1 cellular context compared by ENCODE assay signal in genomic region chr11:120546312-120547205, GRCh38.
TF ChIP-seq lines count a peak whose summit lies in the region.

No MANE protein-coding gene starts in this region.

TF ChIP-seq in HepG2, 621 proteins besides CTCF, POLR2A, EP300 and RAD21:
- TF ChIP-seq ZNF142 (CRISPR knock-in tag; IDR thresholded peaks at IDR 0.05) (no peak), ZNF616 (CRISPR knock-in tag; IDR thresholded peaks at IDR 0.05; ENCODE audit: low read depth) (no peak), SP1 (IDR thresholded peaks at IDR 0.05) (no peak), SP1 (CRISPR knock-in tag; IDR thresholded peaks at IDR 0.05) (no peak), RXRA (CRISPR knock-in tag; IDR thresholded peaks at IDR 0.05) (no peak), TEF (CRISPR knock-in tag; IDR thresholded peaks at IDR 0.05) (no peak), ZNF563 (CRISPR knock-in tag; IDR thresholded peaks at IDR 0.05) (no peak), POLR2AphosphoS2 (IDR thresholded peaks at IDR 0.05; ENCODE audit: low read depth, low read length) (no peak), ZFP36L2 (CRISPR knock-in tag; IDR thresholded peaks at IDR 0.05) (no peak), ZNF644 (CRISPR knock-in tag; IDR thresholded peaks at IDR 0.05; ENCODE audit: low read depth) (no peak), PRDM15 (CRISPR knock-in tag; IDR thresholded peaks at IDR 0.05) (no peak), ZNF883 (CRISPR knock-in tag; IDR thresholded peaks at IDR 0.05; ENCODE audit: not compliant biosample characterization) (no peak), CHD2 (IDR thresholded peaks at IDR 0.05; ENCODE audit: low read depth, low read length) (no peak), HNF4A (CRISPR knock-in tag; IDR thresholded peaks at IDR 0.05) (no peak), NR3C1 (CRISPR knock-in tag; IDR thresholded peaks at IDR 0.05) (no peak), ZNF7 (CRISPR knock-in tag; IDR thresholded peaks at IDR 0.05) (no peak), NFE2L2 (IDR thresholded peaks at IDR 0.05; ENCODE audit: low read length) (no peak), PTBP1 (IDR thresholded peaks at IDR 0.05; ENCODE audit: low read depth, low read length, poor library complexity, severe bottlenecking) (no peak)
- TF ChIP-seq, protein P1, sequence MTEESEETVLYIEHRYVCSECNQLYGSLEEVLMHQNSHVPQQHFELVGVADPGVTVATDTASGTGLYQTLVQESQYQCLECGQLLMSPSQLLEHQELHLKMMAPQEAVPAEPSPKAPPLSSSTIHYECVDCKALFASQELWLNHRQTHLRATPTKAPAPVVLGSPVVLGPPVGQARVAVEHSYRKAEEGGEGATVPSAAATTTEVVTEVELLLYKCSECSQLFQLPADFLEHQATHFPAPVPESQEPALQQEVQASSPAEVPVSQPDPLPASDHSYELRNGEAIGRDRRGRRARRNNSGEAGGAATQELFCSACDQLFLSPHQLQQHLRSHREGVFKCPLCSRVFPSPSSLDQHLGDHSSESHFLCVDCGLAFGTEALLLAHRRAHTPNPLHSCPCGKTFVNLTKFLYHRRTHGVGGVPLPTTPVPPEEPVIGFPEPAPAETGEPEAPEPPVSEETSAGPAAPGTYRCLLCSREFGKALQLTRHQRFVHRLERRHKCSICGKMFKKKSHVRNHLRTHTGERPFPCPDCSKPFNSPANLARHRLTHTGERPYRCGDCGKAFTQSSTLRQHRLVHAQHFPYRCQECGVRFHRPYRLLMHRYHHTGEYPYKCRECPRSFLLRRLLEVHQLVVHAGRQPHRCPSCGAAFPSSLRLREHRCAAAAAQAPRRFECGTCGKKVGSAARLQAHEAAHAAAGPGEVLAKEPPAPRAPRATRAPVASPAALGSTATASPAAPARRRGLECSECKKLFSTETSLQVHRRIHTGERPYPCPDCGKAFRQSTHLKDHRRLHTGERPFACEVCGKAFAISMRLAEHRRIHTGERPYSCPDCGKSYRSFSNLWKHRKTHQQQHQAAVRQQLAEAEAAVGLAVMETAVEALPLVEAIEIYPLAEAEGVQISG (CRISPR knock-in tag; IDR thresholded peaks at IDR 0.05) = no peak
